ENCODE assay signal across 17 cellular contexts in the genomic region with DNA sequence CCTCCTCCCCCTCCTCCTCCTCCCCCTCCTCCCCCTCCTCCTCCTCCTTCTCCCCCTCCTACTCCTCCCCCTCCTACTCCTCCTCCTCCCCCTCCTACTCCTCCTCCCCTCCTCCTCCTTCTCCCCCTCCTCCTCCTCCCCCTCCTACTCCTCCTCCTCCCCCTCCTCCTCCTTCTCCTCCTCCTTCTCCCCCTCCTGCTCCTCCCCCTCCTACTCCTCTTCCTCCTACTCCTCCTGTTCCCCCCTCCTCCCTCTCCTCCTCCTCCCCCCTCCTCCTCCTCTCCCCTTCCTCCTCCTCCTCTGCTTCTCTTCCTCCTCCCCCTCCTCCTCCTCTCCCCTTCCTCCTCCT. TPM values are rescaled to one million over a fixed set of nuclear protein-coding genes. Genes with fewer than 3 reads are reported as not detected.
DNase-seq lines count a peak whose midpoint lies in the region; ATAC-seq, FAIRE-seq and TF ChIP-seq lines count a peak whose summit lies in the region.
"Had no signal": no experiment of that assay in that cellular context is flagged by ENCODE, and none has a peak within 500 bp of the region (broad histone marks: within the 10 kb centered on the region; RNA-seq: fewer than 3 reads in every experiment).

No MANE protein-coding gene starts in this region.

- no TSS peak for BruUV-seq in K562 (replicated peaks; lab: Mats Ljungman, UMichigan)
- BruUV-seq in HepG2 (replicated peaks; lab: Mats Ljungman, UMichigan): no TSS peak

- no peaks in the 10 kb centered on the region for H3K79me2 ChIP-seq in K562 (ENCODE audit: control insufficient read depth, insufficient read depth, low read length)
- no peaks in the 10 kb centered on the region for H3K79me2 ChIP-seq in HepG2 (ENCODE audit: insufficient read depth, low read length)

- TF ChIP-seq RAD21 in K562 (CRISPR knock-in tag; conservative IDR thresholded peaks at IDR 0.05 in 1 of 2, IDR thresholded peaks at IDR 0.05 in 1 of 2) (no peak), HepG2 (CRISPR knock-in tag; IDR thresholded peaks at IDR 0.05) (no peak)

- no peak for TF ChIP-seq EP300 in K562 (IDR thresholded peaks at IDR 0.05; ENCODE audit: low read length)
- no peak for TF ChIP-seq EP300 in HepG2 (IDR thresholded peaks at IDR 0.05; ENCODE audit: low read depth in 2 of 2, low read length in 2 of 2)
- no peak for TF ChIP-seq EP300 in HepG2 (CRISPR knock-in tag; IDR thresholded peaks at IDR 0.05; ENCODE audit: borderline replicate concordance)

- H3K4me3 ChIP-seq in K562: no peak overlapping the region
- no peak overlapping the region for H3K4me3 ChIP-seq in HepG2 (replicated peaks in 1 of 3; ENCODE audit: insufficient read depth in 1 of 3, low read depth in 2 of 3, low read length in 3 of 3)
- H3K4me3 ChIP-seq: A549; BLaER1; BLaER1 treated with 17β-estradiol and CSF1 and Interleukin-3, amounts not matched to agents 10 nM and 100 nM had no signal

- H3K9me3 ChIP-seq in K562 (replicated peaks; ENCODE audit: control insufficient read depth, insufficient read depth, low read depth, low read length) (no peaks in the 10 kb centered on the region), HepG2 (ENCODE audit: low read length) (no peaks in the 10 kb centered on the region)
- H3K9me3 ChIP-seq: A549; BE2C; BLaER1; BLaER1 treated with 17β-estradiol and CSF1 and Interleukin-3, amounts not matched to agents 10 nM and 100 nM; Caco-2 had no signal

- DNase-seq in K562 (ENCODE audit: extremely low read depth in 1 of 4, low spot score in 3 of 4) (no peak), left kidney (ENCODE audit: low read depth, low spot score) (peak; percentile 24), HepG2 (ENCODE audit: low spot score) (no peak), occipital lobe (lab: John Stamatoyannopoulos, UW) (no peak), GOT3 (lab: John Stamatoyannopoulos, UW) (no peak)
- no peak for DNase-seq in activated CD8-positive, alpha-beta memory T cell treated with anti-CD3 and anti-CD28 coated beads, Interleukin-2, amount 50 U/mL, for 4 hours

- intact Hi-C loops in K562 (cut with micrococcal nuclease): loop anchor here (1.0 kb wide), 2 partner anchors 75 to 127 kb away; no protein-coding TSS in a partner anchor
- intact Hi-C loops in HepG2 (cut with micrococcal nuclease; ENCODE audit: unreplicated experiment): loop anchor here (5.0 kb wide), 3 partner anchors 77 to 252 kb away; no protein-coding TSS in a partner anchor

- TF ChIP-seq POLR2A in K562 (conservative IDR thresholded peaks at IDR 0.05) (no peak), HepG2 (IDR thresholded peaks at IDR 0.05; ENCODE audit: insufficient read depth in 1 of 2, low read depth in 2 of 2, low read length in 2 of 2) (no peak)

- FAIRE-seq in K562 (lab: Jason Lieb, UNC): no peak
- no peak for FAIRE-seq in HepG2 (lab: Jason Lieb, UNC)
- FAIRE-seq: A204.1, A549, D721Med had no signal

- H3K9ac ChIP-seq in K562 (ENCODE audit: insufficient read depth in 1 of 2, low read depth in 2 of 2, low read length in 2 of 2) (no peak overlapping the region), HepG2 (ENCODE audit: insufficient read depth, low read depth, low read length) (no peak overlapping the region)
- H3K9ac ChIP-seq: BLaER1; BLaER1 treated with 17β-estradiol and CSF1 and Interleukin-3, amounts not matched to agents 10 nM and 100 nM had no signal

- TF ChIP-seq CTCF in K562 (IDR thresholded peaks at IDR 0.05 in 2 of 3, conservative IDR thresholded peaks at IDR 0.05 in 1 of 3; ENCODE audit: insufficient read depth in 2 of 3, low read depth in 1 of 3, low read length in 3 of 3): no peak
- TF ChIP-seq CTCF in HepG2 (CRISPR knock-in tag; IDR thresholded peaks at IDR 0.05): no peak

- H3K9me1 ChIP-seq in K562 (ENCODE audit: control insufficient read depth, insufficient read depth, low read length): no peaks in the 10 kb centered on the region

- in situ Hi-C loops in K562 (cut with MboI): no loop called here
- in situ Hi-C loops in HepG2 (cut with HindIII; ENCODE audit: extremely low pct_ligation_motif_present, low pct_unique_long_range_greater_than_20kb): loop anchor here (5.0 kb wide), 1 partner anchor 192 kb away; no protein-coding TSS in a partner anchor

- H3K36me3 ChIP-seq in K562 (ENCODE audit: control insufficient read depth, insufficient read depth, low read length) (no peaks in the 10 kb centered on the region), HepG2 (replicated peaks in 1 of 2; ENCODE audit: control insufficient read depth in 1 of 2, insufficient read depth in 2 of 2, low read length in 2 of 2) (no peaks in the 10 kb centered on the region)
- H3K36me3 ChIP-seq: BE2C; BLaER1; BLaER1 treated with 17β-estradiol and CSF1 and Interleukin-3, amounts not matched to agents 10 nM and 100 nM had no signal

- no peaks in the 10 kb centered on the region for H4K20me1 ChIP-seq in K562 (replicated peaks; ENCODE audit: control insufficient read depth, insufficient read depth, low read length)
- no peaks in the 10 kb centered on the region for H4K20me1 ChIP-seq in HepG2 (ENCODE audit: insufficient read depth, low read length)
- H4K20me1 ChIP-seq: BLaER1 had no signal

- H3K27me3 ChIP-seq in K562 (ENCODE audit: control insufficient read depth in 2 of 2, insufficient read depth in 2 of 2, low read length in 2 of 2): peaks cover 11 to 50% of the 10 kb centered on the region in 2 experiments; a peak in 3 of 5 replicates
- peaks cover 0 to 14% of the 10 kb centered on the region in 2 experiments; a peak in 3 of 5 replicates for H3K27me3 ChIP-seq in HepG2 (ENCODE audit: control insufficient read depth in 1 of 2, insufficient read depth in 2 of 2, low read length in 2 of 2)

- H3K4me1 ChIP-seq in K562 (replicated peaks in 1 of 2; ENCODE audit: control insufficient read depth in 2 of 2, insufficient read depth in 2 of 2, low read length in 2 of 2): peaks cover 0 to 4% of the 10 kb centered on the region in 2 experiments; a peak in 1 of 5 replicates
- no peaks in the 10 kb centered on the region for H3K4me1 ChIP-seq in HepG2 (ENCODE audit: insufficient read depth, low read length)
- H3K4me1 ChIP-seq: A549, BE2C, Caco-2 had no signal

- no peak overlapping the region for H3K4me2 ChIP-seq in K562 (ENCODE audit: insufficient read depth, low read length)
- H3K4me2 ChIP-seq in HepG2 (ENCODE audit: low read depth, low read length): no peak overlapping the region

- POLR2A ChIA-PET in K562 (lab: Yijun Ruan, JAX): no interaction called here
- POLR2A ChIA-PET in HepG2 (lab: Yijun Ruan, JAX): no interaction called here

- ATAC-seq in K562: no peak
- ATAC-seq in HepG2: no peak

- H2AFZ ChIP-seq in K562 (ENCODE audit: low read depth, low read length): no peak overlapping the region
- no peak overlapping the region for H2AFZ ChIP-seq in HepG2 (ENCODE audit: low read length)

- CTCF ChIA-PET in K562 (lab: Yijun Ruan, JAX; ENCODE audit: low intra/inter-chr PET ratio): interaction anchor here (0.8 to 2.0 kb wide), 5 partner anchors 76 to 649 kb away, joined by 3 to 22 read pairs (median 6); no protein-coding TSS in a partner anchor
- CTCF ChIA-PET in HepG2 (lab: Yijun Ruan, JAX; ENCODE audit: low intra/inter-chr PET ratio, low total read pairs): interaction anchor here (1.4 to 1.6 kb wide), 4 partner anchors 75 to 233 kb away, joined by 3 to 12 read pairs (median 6); no protein-coding TSS in a partner anchor

- H3K27ac ChIP-seq in K562 (ENCODE audit: extremely low read depth, low read depth, low read length) (no peak overlapping the region), HepG2 (ENCODE audit: extremely low read length, insufficient read depth, low read length) (no peak overlapping the region)
- H3K27ac ChIP-seq: 22Rv1; A549; BLaER1; BLaER1 treated with 17β-estradiol and CSF1 and Interleukin-3, amounts not matched to agents 10 nM and 100 nM; C4-2B had no signal

RNA-seq across cellular contexts. Expression of gene EPHB3, which starts 17.1 kb away (rescaled TPM):
- total RNA-seq in K562 (2011; cell fraction: chromatin; rRNA removed; ENCODE audit: low replicate concordance): not detected in 2 replicates
- not detected in 2 replicates for total RNA-seq in K562 (2011; cell fraction: nucleolus; rRNA removed)
- not detected in 2 replicates for total RNA-seq in K562 (2011; cell fraction: nucleoplasm; rRNA removed)
- not detected in 2 replicates for total RNA-seq in K562 (2014; rRNA removed)
- not detected in 2 replicates for total RNA-seq in K562 (2014; rRNA removed; fragmentation: Illumina TruSeq; extraction: Trizol)
- total RNA-seq in K562 (2015; rRNA removed; fragmentation: Illumina TruSeq; extraction: Trizol): not detected in 2 replicates
- 0.04 TPM in 1 of 2 replicates, not detected in the other for total RNA-seq in K562 (2021)
- polyA plus RNA-seq in K562 (2011; rRNA removed): not detected in 2 replicates
- polyA plus RNA-seq in K562 (2011; cell fraction: cytosol; rRNA removed): not detected in 2 replicates
- polyA plus RNA-seq in K562 (2011; cell fraction: nucleus; rRNA removed): not detected in 2 replicates
- not detected in 2 replicates for polyA plus RNA-seq in K562 (2012)
- polyA plus RNA-seq in K562 (2014; fragmentation: Illumina TruSeq; extraction: Trizol): not detected in 2 replicates
- not detected for polyA plus RNA-seq in K562 (2014; fragmentation: Nextera tagmentation; extraction: Ambion mirVana)
- not detected in 2 replicates for polyA plus RNA-seq in K562 (2014; rRNA removed)
- not detected in 2 replicates for polyA minus RNA-seq in K562 (2011; rRNA and poly(A)+ RNA removed)
- not detected in 2 replicates for polyA minus RNA-seq in K562 (2011; cell fraction: cytosol; rRNA and poly(A)+ RNA removed)
- polyA minus RNA-seq in K562 (2011; cell fraction: nucleus; rRNA and poly(A)+ RNA removed): not detected in 2 replicates
- not detected in 2 replicates for total RNA-seq in HepG2 (2016; rRNA removed; fragmentation: Illumina TruSeq; extraction: Trizol)
- total RNA-seq in HepG2 (2016; cell fraction: cytosol; rRNA removed; fragmentation: Illumina TruSeq; extraction: Trizol; ENCODE audit: low read depth): not detected in 2 replicates
- total RNA-seq in HepG2 (2016; cell fraction: insoluble cytoplasmic fraction; rRNA removed; fragmentation: Illumina TruSeq; extraction: Trizol): not detected in 2 replicates
- 0.17 TPM in 1 of 2 replicates, not detected in the other for total RNA-seq in HepG2 (2016; cell fraction: membrane; rRNA removed; fragmentation: Illumina TruSeq; extraction: Trizol)
- 0.09 TPM in 2 replicates for total RNA-seq in HepG2 (2016; cell fraction: nucleus; rRNA removed; fragmentation: Illumina TruSeq; extraction: Trizol)
- 0.01 TPM in 2 replicates for polyA plus RNA-seq in HepG2 (2011; rRNA removed)
- polyA plus RNA-seq in HepG2 (2011; cell fraction: cytosol; rRNA removed): 0.03 TPM in 1 of 2 replicates, not detected in the other
- polyA plus RNA-seq in HepG2 (2011; cell fraction: nucleus; rRNA removed): 0.09 and 0.11 TPM in 2 replicates
- polyA plus RNA-seq in HepG2 (2012): not detected in 2 replicates
- polyA plus RNA-seq in HepG2 (2016; cell fraction: cytosol; fragmentation: Illumina TruSeq; extraction: Trizol; ENCODE audit: low read depth): not detected in 2 replicates
- polyA plus RNA-seq in HepG2 (2016; cell fraction: insoluble cytoplasmic fraction; fragmentation: Illumina TruSeq; extraction: Trizol; ENCODE audit: low read depth): not detected in 2 replicates
- polyA plus RNA-seq in HepG2 (2016; cell fraction: membrane; fragmentation: Illumina TruSeq; extraction: Trizol; ENCODE audit: low read depth): 0.14 TPM in 1 of 2 replicates, not detected in the other
- polyA plus RNA-seq in HepG2 (2016; cell fraction: nucleus; fragmentation: Illumina TruSeq; extraction: Trizol; ENCODE audit: insufficient read depth, low read depth): 0.13 TPM in 1 of 2 replicates, not detected in the other
- polyA minus RNA-seq in HepG2 (2011; rRNA and poly(A)+ RNA removed; ENCODE audit: low replicate concordance): 2.1 TPM in 1 of 2 replicates, not detected in the other
- polyA minus RNA-seq in HepG2 (2011; cell fraction: cytosol; rRNA and poly(A)+ RNA removed): not detected in 2 replicates
- not detected in 2 replicates for polyA minus RNA-seq in HepG2 (2011; cell fraction: nucleus; rRNA and poly(A)+ RNA removed)
- 3.9 TPM for total RNA-seq in occipital lobe
- total RNA-seq: CD4-positive, CD25-positive, alpha-beta regulatory T cell; CD8-positive, alpha-beta T cell had no signal
- polyA plus RNA-seq: CD4-positive, CD25-positive, alpha-beta regulatory T cell had no signal

Comparison
In these comparisons a context has a peak if more than half of its experiments do, and no peak if none do; other contexts are left out.
1. Of the 241 proteins assayed by ChIP-seq in both HepG2 and K562: peak only in HepG2: HNRNPK; only in K562: PCBP2 and ZNF263; in both: none; in neither: 238.